20 cellular contexts compared by ENCODE assay signal in genomic region chr6:22807818-22808217, GRCh38.
"Had no signal": no experiment of that assay in that cellular context is flagged by ENCODE, and none has a peak within 500 bp of the region (broad histone marks: within the 10 kb centered on the region; RNA-seq: fewer than 3 reads in every experiment).

No MANE protein-coding gene starts in this region.

- H3K9me3 ChIP-seq: esophagus squamous epithelium, neutrophil, psoas muscle, right lobe of liver, suprapubic skin, tibial artery, upper lobe of right lung, vagina had no signal

- H3K36me3 ChIP-seq: esophagus squamous epithelium, neutrophil, right lobe of liver, suprapubic skin, tibial artery, upper lobe of right lung, vagina had no signal

- DNase-seq: effector memory CD4-positive, alpha-beta T cell; esophagus squamous epithelium; foreskin fibroblast; left colon; left ventricle myocardium superior; naive thymus-derived CD4-positive, alpha-beta T cell; nephron progenitor cell; psoas muscle; retina; right lobe of liver; stimulated activated CD4-positive, alpha-beta T cell treated with anti-CD3 and anti-CD28 coated beads, Interleukin-4, amount 100 ng/mL, for 1 hour; stimulated activated CD8-positive, alpha-beta memory T cell treated with anti-CD3 and anti-CD28 coated beads, Interleukin-4, amount 100 ng/mL, for 48 hours; stimulated activated naive CD8-positive, alpha-beta T cell treated with anti-CD3 and anti-CD28 coated beads, Interleukin-15, Interleukin-2, amounts not matched to agents 100 U/mL and 50 U/mL, for 24 hours; tibial artery; upper lobe of right lung had no signal

- H3K27me3 ChIP-seq: esophagus squamous epithelium, neutrophil, right lobe of liver, suprapubic skin, tibial artery, upper lobe of right lung, vagina had no signal

- H3K4me3 ChIP-seq: esophagus squamous epithelium, psoas muscle, right lobe of liver, suprapubic skin, tibial artery, upper lobe of right lung, vagina had no signal

- H3K27ac ChIP-seq: epithelial cell of prostate, esophagus squamous epithelium, neutrophil, psoas muscle, right lobe of liver, suprapubic skin, tibial artery, upper lobe of right lung, vagina had no signal

- ATAC-seq: left colon; left ventricle myocardium superior; naive thymus-derived CD4-positive, alpha-beta T cell; psoas muscle; right lobe of liver; stimulated activated effector memory CD8-positive, alpha-beta T cell treated with anti-CD3 and anti-CD28 coated beads, Interleukin-12 subunit alpha, Interleukin-12 subunit beta, amount 100 ng/mL, for 72 hours; stimulated activated naive CD8-positive, alpha-beta T cell treated with anti-CD3 and anti-CD28 coated beads, Interleukin-15, Interleukin-2, amounts not matched to agents 100 U/mL and 50 U/mL, for 24 hours; upper lobe of right lung had no signal

- H3K4me1 ChIP-seq: esophagus squamous epithelium, psoas muscle, right lobe of liver, suprapubic skin, upper lobe of right lung, vagina had no signal
